ENCODE assay signal across 1 cellular context in genomic region chr12:116376354-116377193, GRCh38.
TF ChIP-seq lines count a peak whose summit lies in the region.

No MANE protein-coding gene starts in this region.

TF ChIP-seq in endothelial cell of umbilical vein, 7 proteins besides CTCF, POLR2A, EP300 and RAD21 (continued from another document):
- TF ChIP-seq JUN (IDR thresholded peaks at IDR 0.05; ENCODE audit: borderline replicate concordance, insufficient read depth, insufficient read length, low read depth): peak; percentile 87
- peak; percentile 69 for TF ChIP-seq GATA2 (IDR thresholded peaks at IDR 0.05; ENCODE audit: insufficient read depth, insufficient read length, low read depth, low read length)
- peak; percentile 96 for TF ChIP-seq FOS (IDR thresholded peaks at IDR 0.05; ENCODE audit: borderline replicate concordance, insufficient read depth, low read length)
- peak; percentile 57 for TF ChIP-seq POLR2AphosphoS5 (IDR thresholded peaks at IDR 0.05; ENCODE audit: insufficient read depth, low read depth, low read length)
TF ChIP-seq in endothelial cell of umbilical vein: peak in this region for 4.
